14 cellular contexts compared by ENCODE assay signal in the genomic region with DNA sequence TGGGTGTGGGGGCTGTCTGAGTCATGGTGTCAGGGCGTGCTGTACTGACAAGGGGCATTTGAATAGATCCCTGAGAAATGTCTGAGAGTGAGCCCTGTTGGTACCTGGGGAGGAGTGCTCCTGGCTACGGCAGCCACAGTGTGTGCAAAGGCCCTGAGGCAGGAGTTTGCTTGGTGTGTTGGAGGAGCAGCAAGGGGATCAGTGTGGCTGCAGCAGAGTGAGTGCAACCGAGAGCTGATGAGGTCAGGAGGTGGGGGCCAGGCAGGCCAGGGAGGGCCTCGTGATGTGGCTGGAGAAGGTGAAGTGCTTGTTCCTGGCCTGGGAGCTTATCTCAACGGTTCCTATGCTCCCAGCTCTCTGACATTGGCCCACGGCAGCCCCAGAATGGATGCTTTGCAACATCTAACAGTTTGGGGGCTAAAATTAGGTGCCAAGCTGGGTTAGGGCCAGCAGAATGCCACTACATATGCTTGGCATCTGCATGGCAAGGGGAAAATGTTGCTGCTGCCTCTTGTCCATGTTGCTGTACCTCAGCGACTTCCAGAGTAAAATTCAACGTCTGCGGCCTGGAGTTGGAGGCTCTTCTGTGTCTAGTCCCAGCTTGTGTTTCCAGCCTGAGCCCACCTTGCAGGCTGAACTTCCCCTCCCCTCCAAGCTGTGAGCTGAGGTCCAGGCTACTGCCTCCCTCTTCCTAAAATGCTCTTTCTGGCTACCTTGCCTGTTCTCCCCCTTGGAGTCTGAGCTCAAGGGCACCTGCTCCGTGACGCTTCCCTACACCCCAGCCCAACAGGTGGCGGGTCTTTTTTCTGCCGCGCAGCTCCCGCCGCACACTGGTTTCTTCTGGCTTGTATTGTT. TPM values are rescaled to one million over a fixed set of nuclear protein-coding genes. Genes with fewer than 3 reads are reported as not detected.
"Had no signal": no experiment of that assay in that cellular context is flagged by ENCODE, and none has a peak within 500 bp of the region (broad histone marks: within the 10 kb centered on the region; RNA-seq: fewer than 3 reads in every experiment).

No MANE protein-coding gene starts in this region.

- H3K9me3 ChIP-seq: adrenal gland, thyroid gland had no signal

- H3K36me3 Mint-ChIP-seq: immature natural killer cell had no signal

- H3K27ac Mint-ChIP-seq: activated naive CD4-positive, alpha-beta T cell treated with anti-CD3 and anti-CD28 coated beads, Interleukin-2, amount 10 ng/mL, durations not matched to agents 7 days and 5 days; activated T-helper 17 cell treated with anti-CD3 and anti-CD28 coated beads, Interleukin-2, amount 50 U/mL, for 72 hours; dendritic cell treated with granulocyte-macrophage colony-stimulating factor and Interleukin-4, amounts not matched to agents 40 ng/mL and 50 ng/mL, for 4 days; immature natural killer cell had no signal

- H3K4me3 Mint-ChIP-seq: activated naive CD4-positive, alpha-beta T cell treated with anti-CD3 and anti-CD28 coated beads, Interleukin-2, amount 10 ng/mL, durations not matched to agents 7 days and 5 days; activated T-helper 17 cell treated with anti-CD3 and anti-CD28 coated beads, Interleukin-2, amount 50 U/mL, for 72 hours; dendritic cell treated with granulocyte-macrophage colony-stimulating factor and Interleukin-4, amounts not matched to agents 40 ng/mL and 50 ng/mL, for 4 days; immature natural killer cell; nephron had no signal

- H3K9me3 Mint-ChIP-seq: dendritic cell treated with granulocyte-macrophage colony-stimulating factor and Interleukin-4, amounts not matched to agents 40 ng/mL and 50 ng/mL, for 4 days; immature natural killer cell had no signal

- H3K27me3 ChIP-seq: adrenal gland, thyroid gland had no signal

- H3K4me3 ChIP-seq: adrenal gland, skin epidermis, thyroid gland had no signal

- DNase-seq: activated CD4-positive, alpha-beta T cell treated with anti-CD3 and anti-CD28 coated beads, Interleukin-2, amount 50 U/mL, for 1 hour; activated naive CD4-positive, alpha-beta T cell treated with anti-CD3 and anti-CD28 coated beads, Interleukin-2, amount 10 ng/mL, durations not matched to agents 7 days and 5 days; caudate nucleus; immature natural killer cell; mesenchymal stem cell; SHP77 treated with DMSO at 0.1 percent for 48 hours; T-helper 2 cell; thyroid gland had no signal

- H3K4me1 ChIP-seq: adrenal gland, thyroid gland had no signal

- FAIRE-seq: TTC549 had no signal

- H3K27ac ChIP-seq: adrenal gland, skin epidermis, thyroid gland had no signal

- H3K36me3 ChIP-seq: adrenal gland, thyroid gland had no signal

RNA-seq across cellular contexts. Expression of a gene that starts 48.2 kb away (rescaled TPM):
- polyA plus RNA-seq: immature natural killer cell had no signal
